13 cellular contexts compared by ENCODE assay signal in the genomic region with DNA sequence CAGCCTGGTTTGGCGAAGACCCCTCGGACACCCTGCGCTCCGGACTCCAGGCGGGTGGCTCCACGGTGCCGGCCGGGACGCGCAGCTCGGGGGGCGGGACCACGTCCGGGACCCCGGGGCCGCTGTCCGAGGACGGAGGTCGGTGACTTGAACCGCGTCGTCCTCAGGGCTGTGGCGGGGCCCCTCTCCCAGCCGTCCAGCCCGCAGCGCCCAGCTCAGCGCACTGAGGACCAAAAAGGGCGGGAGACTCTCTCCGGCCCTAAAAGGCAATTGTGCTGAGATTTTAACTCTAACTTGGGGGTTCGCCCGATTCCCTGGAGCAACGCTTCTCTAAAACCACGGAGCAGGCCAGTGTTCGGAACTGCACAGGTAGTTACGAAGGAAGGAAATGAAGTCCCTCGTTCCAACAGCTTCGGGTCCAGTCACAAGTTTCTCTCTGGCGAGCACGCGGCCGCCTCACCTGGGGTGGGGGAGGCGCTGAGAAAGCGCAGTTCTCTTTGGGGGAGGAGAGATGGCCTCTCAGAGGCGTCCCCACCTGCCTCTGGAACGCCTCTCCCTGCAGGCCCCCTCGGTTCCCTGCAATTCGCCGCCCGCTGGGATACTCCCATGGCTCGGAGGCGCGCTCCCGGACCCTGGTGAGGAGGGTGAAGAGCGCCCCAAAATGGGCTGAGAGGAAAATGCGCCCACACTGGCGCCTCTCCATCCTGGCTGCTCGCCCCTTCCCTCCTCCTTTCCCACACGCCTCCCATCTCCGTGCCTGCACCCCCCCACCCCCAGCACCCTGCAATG.
A peak's percentile ranks its signal among the peaks of the same experiment; 100 is the strongest.
DNase-seq lines count a peak whose midpoint lies in the region; ATAC-seq and TF ChIP-seq lines count a peak whose summit lies in the region.
"Had no signal": no experiment of that assay in that cellular context is flagged by ENCODE, and none has a peak within 500 bp of the region (broad histone marks: within the 10 kb centered on the region; RNA-seq: fewer than 3 reads in every experiment).

No MANE protein-coding gene starts in this region.

- TF ChIP-seq POLR2A in ovary (IDR thresholded peaks at IDR 0.05): no peak

- H3K27ac ChIP-seq in ovary: no peak overlapping the region
- H3K27ac ChIP-seq: neutrophil had no signal

- ATAC-seq in stimulated activated memory B cell treated with anti-CD40 and anti-IgM and Interleukin-4, amounts not matched to agents 10 μg/mL and 1 μg/mL and 100 μg/mL, for 72 hours: no peak
- ATAC-seq: activated naive CD8-positive, alpha-beta T cell treated with anti-CD3 and anti-CD28 coated beads, Interleukin-2, amount 50 U/mL, for 24 hours had no signal

- H3K36me3 ChIP-seq in ovary: no peaks in the 10 kb centered on the region
- H3K36me3 ChIP-seq: neutrophil had no signal

- peak overlapping the region; percentile 80 for H3K4me3 ChIP-seq in LNCaP clone FGC (ENCODE audit: low read depth, low read length)
- peak overlapping the region; percentile 17 for H3K4me3 ChIP-seq in ovary

- no peak for TF ChIP-seq EP300 in ovary (IDR thresholded peaks at IDR 0.05)

- no peaks in the 10 kb centered on the region for H3K9me3 ChIP-seq in ovary
- H3K9me3 ChIP-seq: neutrophil had no signal

- H3K27me3 Mint-ChIP-seq in stimulated activated memory B cell treated with anti-CD40 and anti-IgM and Interleukin-4, amounts not matched to agents 10 μg/mL and 1 μg/mL and 100 μg/mL, for 72 hours: peaks cover 29% of the 10 kb centered on the region

- peak; percentile 71 for DNase-seq in Daoy (ENCODE audit: low read depth)
- DNase-seq in LNCaP clone FGC (ENCODE audit: low read depth): no peak
- DNase-seq in ecto neural progenitor cell (ENCODE audit: low spot score): peak; percentile 67
- peak in 2 of 5 donors; percentile 12 to 14 for DNase-seq in ovary
- no peak for DNase-seq in NCI-H446 treated with DMSO at 0.1 percent for 48 hours (lab: John Stamatoyannopoulos, UW)
- DNase-seq in NCI-H82 (lab: John Stamatoyannopoulos, UW): no peak
- DNase-seq in D341Med (ENCODE audit: low spot score): no peak
- DNase-seq: activated CD4-positive, alpha-beta T cell treated with anti-CD3 and anti-CD28 coated beads, Interleukin-2, amount 10 ng/mL, durations not matched to agents 7 days and 5 days; activated naive CD8-positive, alpha-beta T cell treated with anti-CD3 and anti-CD28 coated beads, Interleukin-2, amount 50 U/mL, for 24 hours; NCI-H510A; stimulated activated CD4-positive, alpha-beta T cell treated with anti-CD3 and anti-CD28 coated beads, Interleukin-1b, Interleukin-23, amount 100 ng/mL, for 48 hours had no signal

- H3K9me3 Mint-ChIP-seq in stimulated activated memory B cell treated with anti-CD40 and anti-IgM and Interleukin-4, amounts not matched to agents 10 μg/mL and 1 μg/mL and 100 μg/mL, for 72 hours: no peaks in the 10 kb centered on the region
- H3K9me3 Mint-ChIP-seq: activated CD4-positive, alpha-beta T cell treated with anti-CD3 and anti-CD28 coated beads, Interleukin-2, amount 10 ng/mL, durations not matched to agents 7 days and 5 days; activated naive CD8-positive, alpha-beta T cell treated with anti-CD3 and anti-CD28 coated beads, Interleukin-2, amount 50 U/mL, for 24 hours had no signal

- H3K27ac Mint-ChIP-seq in stimulated activated memory B cell treated with anti-CD40 and anti-IgM and Interleukin-4, amounts not matched to agents 10 μg/mL and 1 μg/mL and 100 μg/mL, for 72 hours: no peak overlapping the region
- H3K27ac Mint-ChIP-seq: activated naive CD8-positive, alpha-beta T cell treated with anti-CD3 and anti-CD28 coated beads, Interleukin-2, amount 50 U/mL, for 24 hours had no signal

- TF ChIP-seq CTCF in LNCaP clone FGC (IDR thresholded peaks at IDR 0.05; ENCODE audit: control insufficient read depth, extremely low read depth, insufficient read depth) (no peak), ovary (IDR thresholded peaks at IDR 0.05) (no peak)

- peaks cover 2% of the 10 kb centered on the region for H3K27me3 ChIP-seq in ovary

- H3K4me1 Mint-ChIP-seq in stimulated activated memory B cell treated with anti-CD40 and anti-IgM and Interleukin-4, amounts not matched to agents 10 μg/mL and 1 μg/mL and 100 μg/mL, for 72 hours: no peaks in the 10 kb centered on the region

- H3K36me3 Mint-ChIP-seq in stimulated activated memory B cell treated with anti-CD40 and anti-IgM and Interleukin-4, amounts not matched to agents 10 μg/mL and 1 μg/mL and 100 μg/mL, for 72 hours: no peaks in the 10 kb centered on the region

- WGBS in ovary, 3 donors: 6 to 11% (median 10%) methylated on average over 48 to 59 of the region's 59 CpGs

- no peak overlapping the region for H3K4me3 Mint-ChIP-seq in stimulated activated memory B cell treated with anti-CD40 and anti-IgM and Interleukin-4, amounts not matched to agents 10 μg/mL and 1 μg/mL and 100 μg/mL, for 72 hours

- intact Hi-C loops in ovary (cut with DNase I): no loop called here

- peaks cover 2% of the 10 kb centered on the region for H3K4me1 ChIP-seq in ovary (ENCODE audit: insufficient read depth)

Comparison
In these comparisons a context has a peak if more than half of its experiments do, and no peak if none do; other contexts are left out.
1. DNase-seq: peak in Daoy (single experiment) and ecto neural progenitor cell (single experiment); none in LNCaP clone FGC (single experiment), NCI-H446 treated with DMSO at 0.1 percent for 48 hours (single experiment), NCI-H82 (single experiment) and D341Med (single experiment).